Comparison of ENCODE assay signal across 12 cellular contexts in genomic region chr15:78316211-78317077, GRCh38. TPM values are rescaled to one million over a fixed set of nuclear protein-coding genes. Genes with fewer than 3 reads are reported as not detected.
DNase-seq lines count a peak whose midpoint lies in the region; ATAC-seq and TF ChIP-seq lines count a peak whose summit lies in the region.
"Had no signal": no experiment of that assay in that cellular context is flagged by ENCODE, and none has a peak within 500 bp of the region (broad histone marks: within the 10 kb centered on the region; RNA-seq: fewer than 3 reads in every experiment).

No MANE protein-coding gene starts in this region.

- H3K27me3 ChIP-seq in hepatocyte, result no peaks in the 10 kb centered on the region

- ATAC-seq in GM19455 (IDR thresholded peaks at IDR 0.05; ENCODE audit: unreplicated experiment) (peak; percentile 55), GM19328 (IDR thresholded peaks at IDR 0.05; ENCODE audit: unreplicated experiment) (no peak)

- DNase-seq in NCI-H526 (lab: John Stamatoyannopoulos, UW) (peak; percentile 87 to 92), hepatocyte (ENCODE audit: low spot score) (peak; percentile 76), progenitor cell of endocrine pancreas (ENCODE audit: low spot score, unreplicated experiment) (no peak), DMS 273 treated with DMSO at 0.1 percent for 48 hours (lab: John Stamatoyannopoulos, UW) (no peak), NCI-H748 treated with DMSO at 0.1 percent for 48 hours (lab: John Stamatoyannopoulos, UW) (no peak)
- DNase-seq in activated CD8-positive, alpha-beta memory T cell treated with anti-CD3 and anti-CD28 coated beads, Interleukin-2, amount 50 U/mL, for 48 hours, result no peak
- DNase-seq: DMS79; stimulated activated CD4-positive, alpha-beta T cell treated with anti-CD3 and anti-CD28 coated beads, Interleukin-4, amount 100 ng/mL, for 4 hours had no signal

- H3K4me2 ChIP-seq in hepatocyte, result peak overlapping the region; percentile 34

- no peaks in the 10 kb centered on the region for H3K9me2 ChIP-seq in hepatocyte (replicated peaks; ENCODE audit: insufficient read depth)

- H3K27me3 Mint-ChIP-seq in progenitor cell of endocrine pancreas, result peaks cover 23% of the 10 kb centered on the region

- TF ChIP-seq CTCF in hepatocyte (IDR thresholded peaks at IDR 0.05; ENCODE audit: poor library complexity) (no peak), progenitor cell of endocrine pancreas (IDR thresholded peaks at IDR 0.05; ENCODE audit: unreplicated experiment) (no peak)

- H3K4me1 ChIP-seq in hepatocyte (ENCODE audit: insufficient read depth), result peaks cover 14% of the 10 kb centered on the region

- H4K20me1 ChIP-seq in hepatocyte (ENCODE audit: insufficient read depth, poor library complexity, severe bottlenecking), result no peaks in the 10 kb centered on the region

- WGBS in hepatocyte (ENCODE audit: low lambda C conversion rate, missing lambda C conversion rate), result 50% methylated on average over 19 of the region's 19 CpGs

- H3K36me3 Mint-ChIP-seq in progenitor cell of endocrine pancreas (ENCODE audit: insufficient read depth), result no peaks in the 10 kb centered on the region

- H3K36me3 ChIP-seq in hepatocyte (replicated peaks; ENCODE audit: insufficient read depth, low read depth), result no peaks in the 10 kb centered on the region

- no peaks in the 10 kb centered on the region for H3K9me3 Mint-ChIP-seq in progenitor cell of endocrine pancreas (ENCODE audit: low read depth)
- H3K9me3 Mint-ChIP-seq: activated T-helper 2 cell treated with anti-CD3 and anti-CD28 coated beads, Interferon-gamma antibody, Interleukin-2, Interleukin-4, amounts not matched to agents 10 μg/mL and 5 μg/mL and 100 μg/mL, durations not matched to agents 14 hours and 24 hours and 36 hours had no signal

- no peak overlapping the region for H3K4me3 Mint-ChIP-seq in progenitor cell of endocrine pancreas (ENCODE audit: low read depth)

- H3K4me1 Mint-ChIP-seq in progenitor cell of endocrine pancreas (ENCODE audit: low read depth), result peaks cover 7% of the 10 kb centered on the region

- peak overlapping the region; percentile 49 for H3K27ac Mint-ChIP-seq in progenitor cell of endocrine pancreas
- H3K27ac Mint-ChIP-seq: activated T-helper 2 cell treated with anti-CD3 and anti-CD28 coated beads, Interferon-gamma antibody, Interleukin-2, Interleukin-4, amounts not matched to agents 10 μg/mL and 5 μg/mL and 100 μg/mL, durations not matched to agents 14 hours and 24 hours and 36 hours had no signal

- H3K79me2 ChIP-seq in hepatocyte, result no peaks in the 10 kb centered on the region

- H2AFZ ChIP-seq in hepatocyte, result no peak overlapping the region

- H3K9me3 ChIP-seq in hepatocyte (ENCODE audit: low read depth), result no peaks in the 10 kb centered on the region

- peak overlapping the region; percentile 98 for H3K27ac ChIP-seq in hepatocyte

- H3K4me3 ChIP-seq in hepatocyte, result no peak overlapping the region

RNA-seq across cellular contexts. Expression of gene SKIC8, which starts 17.0 kb away (rescaled TPM):
- total RNA-seq in hepatocyte, result 60.6 and 69.5 TPM in 2 replicates
- 64.9 and 70.2 TPM in 2 replicates for polyA plus RNA-seq in hepatocyte
- total RNA-seq in progenitor cell of endocrine pancreas, result 46.1 and 51.4 TPM in 2 replicates

RNA-seq across cellular contexts. Expression of gene CRABP1, which starts 23.7 kb away (rescaled TPM):
- total RNA-seq in hepatocyte (132 and 140 TPM in 2 replicates), progenitor cell of endocrine pancreas (1.1 and 2.8 TPM in 2 replicates)
- 153 and 179 TPM in 2 replicates for polyA plus RNA-seq in hepatocyte
- total RNA-seq: liver had no signal
- polyA plus RNA-seq: liver had no signal

RNA-seq across cellular contexts. Expression of gene DNAJA4, which starts 52.1 kb away (rescaled TPM):
- total RNA-seq in hepatocyte, result 3.2 and 3.6 TPM in 2 replicates
- 2.8 and 4.0 TPM in 2 replicates for polyA plus RNA-seq in hepatocyte
- 4.6 and 4.8 TPM in 2 replicates for total RNA-seq in progenitor cell of endocrine pancreas

Comparison
In these comparisons a context has a peak if more than half of its experiments do, and no peak if none do; other contexts are left out.
1. DNase-seq: peak in NCI-H526 (2 of 2) and hepatocyte (single experiment); none in progenitor cell of endocrine pancreas (single experiment), DMS 273 treated with DMSO at 0.1 percent for 48 hours (single experiment), activated CD8-positive, alpha-beta memory T cell treated with anti-CD3 and anti-CD28 coated beads, Interleukin-2, amount 50 U/mL, for 48 hours (single experiment) and NCI-H748 treated with DMSO at 0.1 percent for 48 hours (single experiment).
2. RNA of gene CRABP1, which starts 23.7 kb away (total RNA-seq): 132 to 140 TPM in hepatocyte; 1.1 to 2.8 TPM in progenitor cell of endocrine pancreas; every median in the first group is over 10 times any median in the second.